12 cellular contexts compared by ENCODE assay signal in genomic region chr10:130141460-130141859, GRCh38. TPM values are rescaled to one million over a fixed set of nuclear protein-coding genes. Genes with fewer than 3 reads are reported as not detected.
A peak's percentile ranks its signal among the peaks of the same experiment; 100 is the strongest.
DNase-seq lines count a peak whose midpoint lies in the region; ATAC-seq and TF ChIP-seq lines count a peak whose summit lies in the region.
"Had no signal": no experiment of that assay in that cellular context is flagged by ENCODE, and none has a peak within 500 bp of the region (broad histone marks: within the 10 kb centered on the region; RNA-seq: fewer than 3 reads in every experiment).

No MANE protein-coding gene starts in this region.

- peaks cover 11 to 23% of the 10 kb centered on the region in 2 donors for H3K36me3 ChIP-seq in psoas muscle (ENCODE audit: insufficient read depth in 1 of 2, low read depth in 1 of 2)

- H3K9me3 ChIP-seq in psoas muscle, result no peaks in the 10 kb centered on the region
- H3K9me3 ChIP-seq: upper lobe of left lung had no signal

- DNase-seq in LHCN-M2 (ENCODE audit: low read depth) (peak; percentile 29), fibroblast of villous mesenchyme (ENCODE audit: low read depth) (peak; percentile 18), GM20000 (ENCODE audit: low spot score) (no peak), NCI-H1417 (lab: John Stamatoyannopoulos, UW) (no peak), psoas muscle (no peak), middle frontal gyrus (ENCODE audit: extremely low spot score, low spot score) (no peak)
- DNase-seq: anterior cingulate cortex, KBM-7, upper lobe of left lung had no signal

- H3K4me3 ChIP-seq in fibroblast of villous mesenchyme (ENCODE audit: low read depth, low read length) (no peak overlapping the region), psoas muscle (no peak overlapping the region)
- H3K4me3 ChIP-seq: skin epidermis, upper lobe of left lung had no signal

- TF ChIP-seq CTCF in fibroblast of villous mesenchyme (IDR thresholded peaks at IDR 0.05; ENCODE audit: insufficient read depth, low read depth, low read length) (no peak), GM20000 (IDR thresholded peaks at IDR 0.05; ENCODE audit: extremely low read depth, missing control alignments) (no peak), psoas muscle (IDR thresholded peaks at IDR 0.05) (no peak)

- H3K4me1 ChIP-seq in psoas muscle, result peaks cover 46% of the 10 kb centered on the region

- WGBS in psoas muscle, 3 donors, result 64 to 79% (median 74%) methylated on average over 1 of the region's 1 CpG

- H3K27me3 ChIP-seq in psoas muscle (ENCODE audit: insufficient read depth in 3 of 3, low read length in 2 of 3), result no peaks in the 10 kb centered on the region
- H3K27me3 ChIP-seq: upper lobe of left lung had no signal

- no peak overlapping the region for H3K27ac ChIP-seq in psoas muscle
- H3K27ac ChIP-seq: skin epidermis, upper lobe of left lung had no signal

- intact Hi-C loops in psoas muscle (cut with DNase I), result no loop called here

- ATAC-seq in GM18511 (IDR thresholded peaks at IDR 0.05; ENCODE audit: unreplicated experiment) (peak; percentile 42), GM21619 (IDR thresholded peaks at IDR 0.05; ENCODE audit: unreplicated experiment) (peak; percentile 22), psoas muscle (no peak)

RNA-seq across cellular contexts. Expression of gene GLRX3, which starts 5.3 kb away (rescaled TPM):
- total RNA-seq in LHCN-M2 (2014; rRNA removed), result 133 and 163 TPM in 2 replicates
- polyA plus RNA-seq in LHCN-M2 (2012), result 104 TPM
- total RNA-seq in fibroblast of villous mesenchyme, result 67.6 and 75.6 TPM in 2 replicates
- 10 to 100 TPM; 53.9 to 76.9 (median 56.3) TPM for total RNA-seq in psoas muscle
- polyA plus RNA-seq in psoas muscle, result 100 to 1,000 TPM in 2 of 3 donors, 10 to 100 TPM in 1; 97.4 to 249 (median 188) TPM

RNA-seq across cellular contexts. Expression of gene C10orf143, which starts 30.8 kb away (rescaled TPM):
- 0.96 and 0.98 TPM in 2 replicates for total RNA-seq in LHCN-M2 (2014; rRNA removed)
- polyA plus RNA-seq in LHCN-M2 (2012), result 4.5 TPM
- under 0.01 and 1.3 TPM in 2 replicates for total RNA-seq in fibroblast of villous mesenchyme
- 1 to 10 TPM; 4.1 to 5.1 (median 4.9) TPM for total RNA-seq in psoas muscle
- polyA plus RNA-seq in psoas muscle, result 1 to 10 TPM; 3.3 to 4.9 (median 4.1) TPM

Comparison
In these comparisons a context has a peak if more than half of its experiments do, and no peak if none do; other contexts are left out.
1. ATAC-seq: peak in GM18511 (single experiment) and GM21619 (single experiment); none in psoas muscle (0 of 4).
2. DNase-seq: peak in LHCN-M2 (single experiment) and fibroblast of villous mesenchyme (single experiment); none in GM20000 (single experiment), NCI-H1417 (0 of 3), psoas muscle (0 of 2) and middle frontal gyrus (single experiment).